In genomic region chr2:39618236-39618635, GRCh38 we compare ENCODE assay signal across 8 cellular contexts. TPM values are rescaled to one million over a fixed set of nuclear protein-coding genes. Genes with fewer than 3 reads are reported as not detected.
"Had no signal": no experiment of that assay in that cellular context is flagged by ENCODE, and none has a peak within 500 bp of the region (broad histone marks: within the 10 kb centered on the region; RNA-seq: fewer than 3 reads in every experiment).

No MANE protein-coding gene starts in this region.

- H3K27ac Mint-ChIP-seq: IgD-negative memory B cell had no signal

- H3K36me3 Mint-ChIP-seq: IgD-negative memory B cell had no signal

- H3K27ac ChIP-seq: HL-60 had no signal

- ATAC-seq: K562 had no signal

- H3K4me3 ChIP-seq: K562 had no signal

- H3K4me3 Mint-ChIP-seq: IgD-negative memory B cell had no signal

- DNase-seq: IMR-90, KBM-7 had no signal

- H3K4me1 Mint-ChIP-seq: IgD-negative memory B cell had no signal

- FAIRE-seq: HTR-8/SVneo, K562 had no signal

RNA-seq across cellular contexts. Expression of gene TMEM178A, which starts 47.5 kb away (rescaled TPM):
- total RNA-seq: HT-29, HT1080, K562 had no signal
- polyA plus RNA-seq: IgD-negative memory B cell had no signal
